ENCODE assay signal across 28 cellular contexts in genomic region chr10:53406532-53406931, GRCh38.
"Had no signal": no experiment of that assay in that cellular context is flagged by ENCODE, and none has a peak within 500 bp of the region (broad histone marks: within the 10 kb centered on the region; RNA-seq: fewer than 3 reads in every experiment).

No MANE protein-coding gene starts in this region.

- H3K27me3 Mint-ChIP-seq: activated B cell treated with CpG ODN at 0.5 μM for 24 hours; activated CD4-positive, alpha-beta T cell treated with anti-CD3 and anti-CD28 coated beads, Interleukin-2, amount 10 ng/mL, durations not matched to agents 24 days and 14 days; activated CD8-positive, alpha-beta memory T cell treated with anti-CD3 and anti-CD28 coated beads, Interleukin-2, amount 10 ng/mL, durations not matched to agents 7 days and 5 days; activated naive CD8-positive, alpha-beta T cell treated with anti-CD3 and anti-CD28 coated beads, Interleukin-2, amount 50 U/mL, for 24 hours; activated T-cell treated with anti-CD3 and anti-CD28 coated beads, Interleukin-2, amount 50 U/mL, for 24 hours had no signal

- H3K4me1 ChIP-seq: ascending aorta, SJSA1 had no signal

- H3K36me3 Mint-ChIP-seq: activated CD8-positive, alpha-beta memory T cell treated with anti-CD3 and anti-CD28 coated beads, Interleukin-2, amount 10 ng/mL, durations not matched to agents 7 days and 5 days; activated naive CD4-positive, alpha-beta T cell treated with anti-CD3 and anti-CD28 coated beads, Interleukin-2, amount 50 U/mL, for 72 hours; brain had no signal

- H3K4me3 Mint-ChIP-seq: activated B cell treated with CpG ODN at 0.5 μM for 24 hours; activated CD4-positive, alpha-beta T cell treated with anti-CD3 and anti-CD28 coated beads, Interleukin-2, amount 10 ng/mL, durations not matched to agents 24 days and 14 days; activated CD8-positive, alpha-beta memory T cell treated with anti-CD3 and anti-CD28 coated beads, Interleukin-2, amount 10 ng/mL, durations not matched to agents 7 days and 5 days; activated naive CD8-positive, alpha-beta T cell treated with anti-CD3 and anti-CD28 coated beads, Interleukin-2, amount 50 U/mL, for 24 hours; activated T-cell treated with anti-CD3 and anti-CD28 coated beads, Interleukin-2, amount 50 U/mL, for 24 hours; brain; T-helper 1 cell treated with Interleukin-12 subunit alpha and Interleukin-12 subunit beta and Interleukin-4 antibody, amounts not matched to agents 30 μg/mL and 1 μg/mL, for 36 hours had no signal

- DNase-seq: activated B cell treated with CpG ODN at 0.5 μM for 24 hours; activated CD4-positive, alpha-beta T cell treated with anti-CD3 and anti-CD28 coated beads for 1 hour; activated CD4-positive, alpha-beta T cell treated with anti-CD3 and anti-CD28 coated beads, Interleukin-2, amount 10 ng/mL, durations not matched to agents 24 days and 14 days; activated CD4-positive, alpha-beta T cell treated with anti-CD3 and anti-CD28 coated beads, Interleukin-2, amount 50 U/mL, for 48 hours; activated CD8-positive, alpha-beta memory T cell treated with anti-CD3 and anti-CD28 coated beads, Interleukin-2, amount 10 ng/mL, durations not matched to agents 7 days and 5 days; activated effector memory CD4-positive, alpha-beta T cell treated with anti-CD3 and anti-CD28 coated beads, Interleukin-2, amount 50 U/mL, for 16 hours; activated naive CD4-positive, alpha-beta T cell treated with Interleukin-2 at 50 U/mL for 16 hours; activated naive CD8-positive, alpha-beta T cell treated with anti-CD3 and anti-CD28 coated beads, Interleukin-2, amount 50 U/mL, for 24 hours; activated T-cell treated with anti-CD3 and anti-CD28 coated beads, Interleukin-2, amount 50 U/mL, for 24 hours; amniotic stem cell; MG63; MV-4-11; NCI-H1092 treated with DMSO at 0.1 percent for 48 hours; NCI-H1417 treated with DMSO at 0.1 percent for 48 hours; NCI-H1694 treated with DMSO at 0.1 percent for 48 hours; NCI-H2029 treated with DMSO at 0.1 percent for 48 hours; NCI-H345; NCI-H510A; NCI-H526 treated with DMSO at 0.1 percent for 48 hours; NK-92 treated with Interleukin-12 subunit alpha and Interleukin-12 subunit beta, amount 100 ng/mL, for 24 hours; SHP77 had no signal

- H3K9me3 ChIP-seq: ascending aorta, MG63, SJSA1 had no signal

- H3K4me1 Mint-ChIP-seq: activated B cell treated with CpG ODN at 0.5 μM for 24 hours; activated CD4-positive, alpha-beta T cell treated with anti-CD3 and anti-CD28 coated beads, Interleukin-2, amount 10 ng/mL, durations not matched to agents 24 days and 14 days; activated CD8-positive, alpha-beta memory T cell treated with anti-CD3 and anti-CD28 coated beads, Interleukin-2, amount 10 ng/mL, durations not matched to agents 7 days and 5 days; activated naive CD8-positive, alpha-beta T cell treated with anti-CD3 and anti-CD28 coated beads, Interleukin-2, amount 50 U/mL, for 24 hours had no signal

- H3K27ac ChIP-seq: ascending aorta, cardiac muscle cell, SJSA1 had no signal

- ATAC-seq: activated CD8-positive, alpha-beta memory T cell treated with anti-CD3 and anti-CD28 coated beads, Interleukin-2, amount 10 ng/mL, durations not matched to agents 7 days and 5 days; activated naive CD4-positive, alpha-beta T cell treated with anti-CD3 and anti-CD28 coated beads, Interleukin-2, amount 50 U/mL, for 72 hours; activated naive CD8-positive, alpha-beta T cell treated with anti-CD3 and anti-CD28 coated beads, Interleukin-2, amount 50 U/mL, for 24 hours had no signal

- H3K36me3 ChIP-seq: ascending aorta, cardiac muscle cell, MG63, SJSA1 had no signal

- H3K27ac Mint-ChIP-seq: activated B cell treated with CpG ODN at 0.5 μM for 24 hours; activated CD4-positive, alpha-beta T cell treated with anti-CD3 and anti-CD28 coated beads, Interleukin-2, amount 10 ng/mL, durations not matched to agents 24 days and 14 days; activated CD8-positive, alpha-beta memory T cell treated with anti-CD3 and anti-CD28 coated beads, Interleukin-2, amount 10 ng/mL, durations not matched to agents 7 days and 5 days; activated naive CD4-positive, alpha-beta T cell treated with anti-CD3 and anti-CD28 coated beads, Interleukin-2, amount 50 U/mL, for 72 hours; activated naive CD8-positive, alpha-beta T cell treated with anti-CD3 and anti-CD28 coated beads, Interleukin-2, amount 50 U/mL, for 24 hours; activated T-cell treated with anti-CD3 and anti-CD28 coated beads, Interleukin-2, amount 50 U/mL, for 24 hours; brain; T-helper 1 cell treated with Interleukin-12 subunit alpha and Interleukin-12 subunit beta and Interleukin-4 antibody, amounts not matched to agents 30 μg/mL and 1 μg/mL, for 36 hours had no signal

- H3K27me3 ChIP-seq: ascending aorta, cardiac muscle cell, MG63, SJSA1 had no signal

- FAIRE-seq: RCC 7860 had no signal

- H3K4me3 ChIP-seq: ascending aorta, cardiac muscle cell, MG63, SJSA1 had no signal

- H3K9me3 Mint-ChIP-seq: activated CD4-positive, alpha-beta T cell treated with anti-CD3 and anti-CD28 coated beads, Interleukin-2, amount 10 ng/mL, durations not matched to agents 24 days and 14 days; activated naive CD8-positive, alpha-beta T cell treated with anti-CD3 and anti-CD28 coated beads, Interleukin-2, amount 50 U/mL, for 24 hours; brain had no signal
